ENCODE assay signal across 8 cellular contexts in the genomic region with DNA sequence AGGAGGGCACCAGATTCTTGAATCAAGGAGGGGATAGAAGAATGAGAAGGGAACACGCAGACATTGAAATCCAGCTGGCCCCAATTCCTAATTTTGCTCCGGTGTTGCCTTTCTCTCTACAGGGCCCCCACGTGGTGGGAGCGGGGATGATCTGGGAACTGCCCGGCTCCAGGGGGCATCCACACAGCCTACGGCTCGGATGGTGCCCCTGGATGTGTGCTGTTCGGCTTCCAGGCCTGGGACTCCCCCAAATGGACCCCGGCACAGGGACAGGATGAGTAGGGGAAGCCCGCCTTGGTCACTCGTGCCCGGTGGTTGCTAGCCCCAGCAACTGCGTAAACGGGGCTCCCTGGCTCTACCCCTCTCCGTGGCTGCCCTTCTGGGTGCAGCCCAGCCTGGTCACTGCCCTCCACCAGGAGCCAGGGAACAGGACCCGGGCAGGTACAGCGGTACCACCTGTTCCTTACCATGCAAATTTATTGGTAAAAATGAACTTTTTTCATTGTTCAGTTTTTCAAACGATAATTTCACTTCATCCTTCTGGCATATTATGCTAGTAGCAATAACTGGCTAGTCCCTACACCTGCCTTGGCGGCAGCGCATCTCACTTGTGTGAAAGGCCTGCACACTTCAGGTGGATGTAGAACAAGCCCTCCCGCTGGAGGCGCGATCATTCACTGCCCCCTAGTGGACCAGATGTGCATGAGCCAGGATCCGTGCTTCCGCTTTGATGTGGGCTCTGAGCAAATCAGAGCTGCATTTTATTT.
DNase-seq lines count a peak whose midpoint lies in the region; ATAC-seq and TF ChIP-seq lines count a peak whose summit lies in the region.

No MANE protein-coding gene starts in this region.

- CTCF ChIA-PET in RWPE1 (lab: Yijun Ruan, JAX) = interaction anchor here (0.6 to 1.4 kb wide), 17 partner anchors 10 to 772 kb away, joined by 3 to 5 read pairs (median 3); no protein-coding TSS in a partner anchor

- ATAC-seq in GM21825 (IDR thresholded peaks at IDR 0.05; ENCODE audit: unreplicated experiment) = peak; percentile 68

- H3K4me3 ChIP-seq in fibroblast of pulmonary artery (replicated peaks; ENCODE audit: low read depth, low read length) (no peak overlapping the region), neutrophil (ENCODE audit: low read depth in 1 of 2, low read length in 1 of 2) (no peak overlapping the region)

- TF ChIP-seq CTCF in RWPE1 (conservative IDR thresholded peaks at IDR 0.05; ENCODE audit: low read depth) (peak; percentile 96), fibroblast of pulmonary artery (IDR thresholded peaks at IDR 0.05; ENCODE audit: low read length, missing control alignments) (peak; percentile 93), neutrophil (IDR thresholded peaks at IDR 0.05) (peak; percentile 75)

- H3K9me3 ChIP-seq in neutrophil = no peaks in the 10 kb centered on the region

- POLR2A ChIA-PET in RWPE1 (lab: Yijun Ruan, JAX; ENCODE audit: low non-redundant PET) = no interaction called here

- H3K27ac ChIP-seq in RWPE1 (no peak overlapping the region; the same call in 1 of the 2 replicates), neutrophil (no peak overlapping the region)

- peaks cover 76% of the 10 kb centered on the region for H3K27me3 ChIP-seq in neutrophil

- H3K4me1 ChIP-seq in neutrophil (ENCODE audit: control insufficient read depth in 1 of 2, insufficient read depth in 1 of 2, low read depth in 1 of 2, low read length in 1 of 2) = peaks cover 3 to 5% of the 10 kb centered on the region in 2 experiments

- no peaks in the 10 kb centered on the region for H3K36me3 ChIP-seq in neutrophil

- DNase-seq in EH (ENCODE audit: low read depth) (peak; percentile 81), LHCN-M2 (ENCODE audit: low read depth) (peak; percentile 73), RWPE1 (ENCODE audit: low spot score) (peak; percentile 74), fibroblast of pulmonary artery (ENCODE audit: low read depth) (peak; percentile 89), superior temporal gyrus (ENCODE audit: extremely low spot score) (peak; percentile 91)
- DNase-seq in activated T-helper 1 cell treated with anti-CD3 and anti-CD28 coated beads, Interleukin-2, amount 50 U/mL, for 16 hours (ENCODE audit: low read depth in 1 of 2, low spot score in 1 of 2) = peak; percentile 68 to 72
